In the genomic region with DNA sequence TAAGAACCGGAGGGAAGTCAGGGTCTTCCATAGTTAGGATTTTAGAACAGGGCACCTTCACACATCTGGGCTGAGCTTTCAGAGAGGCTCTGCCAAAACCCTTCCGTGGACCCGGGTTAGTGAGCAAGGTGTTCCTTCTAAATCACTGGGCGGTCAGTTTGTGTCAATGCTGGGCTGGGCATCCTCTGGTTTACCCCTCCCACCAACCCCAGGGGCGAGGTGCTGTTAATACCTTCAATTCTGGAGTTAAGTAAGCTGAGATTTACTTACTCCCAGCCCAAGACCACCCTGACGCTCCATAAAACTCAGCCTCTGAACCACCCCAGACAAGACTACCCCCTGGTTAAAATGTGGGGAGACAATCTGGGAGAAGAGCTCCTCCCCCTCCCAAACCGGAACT, we compare ENCODE assay signal across 15 cellular contexts. TPM values are rescaled to one million over a fixed set of nuclear protein-coding genes. Genes with fewer than 3 reads are reported as not detected.
DNase-seq lines count a peak whose midpoint lies in the region; ATAC-seq and TF ChIP-seq lines count a peak whose summit lies in the region.
"Had no signal": no experiment of that assay in that cellular context is flagged by ENCODE, and none has a peak within 500 bp of the region (broad histone marks: within the 10 kb centered on the region; RNA-seq: fewer than 3 reads in every experiment).

No MANE protein-coding gene starts in this region.

- no peaks in the 10 kb centered on the region for H3K36me3 Mint-ChIP-seq in osteocyte (ENCODE audit: unreplicated experiment)
- H3K36me3 Mint-ChIP-seq: activated naive CD4-positive, alpha-beta T cell treated with anti-CD3 and anti-CD28 coated beads, Interleukin-2, amount 50 U/mL, for 72 hours; naive thymus-derived CD4-positive, alpha-beta T cell had no signal

- H3K27me3 Mint-ChIP-seq in osteocyte (ENCODE audit: unreplicated experiment), result no peaks in the 10 kb centered on the region

- H3K9ac ChIP-seq in ES-I3 (ENCODE audit: low read depth, low read length) (peak overlapping the region; percentile 73; the same call in 1 of the 2 replicates), PC-3 (ENCODE audit: low read length) (no peak overlapping the region)
- H3K9ac ChIP-seq: SK-N-SH had no signal

- no peaks in the 10 kb centered on the region for H4K20me1 ChIP-seq in PC-3 (ENCODE audit: low read length)

- H3K27ac Mint-ChIP-seq in osteocyte (ENCODE audit: unreplicated experiment), result peak overlapping the region; percentile 78
- H3K27ac Mint-ChIP-seq: activated naive CD4-positive, alpha-beta T cell treated with anti-CD3 and anti-CD28 coated beads, Interleukin-2, amount 50 U/mL, for 72 hours; effector memory CD8-positive, alpha-beta T cell had no signal

- no peaks in the 10 kb centered on the region for H3K9me3 Mint-ChIP-seq in osteocyte (ENCODE audit: unreplicated experiment)
- H3K9me3 Mint-ChIP-seq: activated naive CD4-positive, alpha-beta T cell treated with anti-CD3 and anti-CD28 coated beads, Interleukin-2, amount 50 U/mL, for 72 hours; effector memory CD8-positive, alpha-beta T cell; naive thymus-derived CD4-positive, alpha-beta T cell had no signal

- TF ChIP-seq CTCF in PC-3 (conservative IDR thresholded peaks at IDR 0.05; ENCODE audit: low read depth, low read length) (no peak), osteocyte (IDR thresholded peaks at IDR 0.05) (no peak), GM10266 (IDR thresholded peaks at IDR 0.05; ENCODE audit: control insufficient read depth, insufficient read depth, low read depth, missing control alignments) (no peak)

- H3K4me1 ChIP-seq in ES-I3 (ENCODE audit: insufficient read depth, low read length) (peaks cover 51% of the 10 kb centered on the region), PC-3 (ENCODE audit: insufficient read depth, low read length) (peaks cover 65% of the 10 kb centered on the region)

- H3K4me2 ChIP-seq in PC-3 (ENCODE audit: low read length), result peak overlapping the region; percentile 87
- H3K4me2 ChIP-seq: SK-N-SH had no signal

- H3K9me2 ChIP-seq in PC-3 (replicated peaks; ENCODE audit: low read length), result no peaks in the 10 kb centered on the region
- H3K9me2 ChIP-seq: SK-N-SH had no signal

- no peak overlapping the region for H3K4me3 Mint-ChIP-seq in osteocyte (ENCODE audit: unreplicated experiment)

- POLR2A ChIA-PET in PC-3 (lab: Charles Lee; ENCODE audit: unreplicated experiment), result no interaction called here

- peaks cover 8% of the 10 kb centered on the region; the same call in 1 of the 2 replicates for H3K79me2 ChIP-seq in PC-3 (ENCODE audit: low read length)

- H3K9me3 ChIP-seq in ES-I3 (ENCODE audit: control insufficient read depth, insufficient read depth, low read length) (no peaks in the 10 kb centered on the region), PC-3 (ENCODE audit: low read length) (no peaks in the 10 kb centered on the region)
- H3K9me3 ChIP-seq: SK-N-SH had no signal

- peak overlapping the region; percentile 64; the same call in 1 of the 2 replicates for H3K4me3 ChIP-seq in PC-3 (ENCODE audit: low read length)

- no peaks in the 10 kb centered on the region for H3K27me3 ChIP-seq in PC-3 (ENCODE audit: low read length)

- H2AFZ ChIP-seq in PC-3 (ENCODE audit: low read length), result no peak overlapping the region

- CTCF ChIA-PET in PC-3 (lab: Charles Lee), result no interaction called here

- TSS peak; percentile 43 for BruUV-seq in PC-3 (replicated peaks; lab: Mats Ljungman, UMichigan)

- DNase-seq in PC-3 (no peak), hepatic stellate cell (ENCODE audit: low spot score) (peak; percentile 4), osteocyte (ENCODE audit: extremely low spot score, unreplicated experiment) (no peak), GM10266 (ENCODE audit: extremely low spot score) (no peak), hypothalamus (lab: John Stamatoyannopoulos, UW) (no peak), AG08396 (ENCODE audit: low spot score) (no peak)
- DNase-seq: effector memory CD8-positive, alpha-beta T cell; MM.1S; naive thymus-derived CD4-positive, alpha-beta T cell; NCI-H187 treated with DMSO at 0.1 percent for 48 hours; NCI-H510A treated with DMSO at 0.1 percent for 48 hours; SK-N-SH had no signal

- intact Hi-C loops in PC-3 (cut with micrococcal nuclease), result no loop called here

- H3K36me3 ChIP-seq in ES-I3 (ENCODE audit: insufficient read depth, low read length), result no peaks in the 10 kb centered on the region; the same call in 1 of the 2 replicates
- H3K36me3 ChIP-seq in PC-3 (ENCODE audit: low read depth, low read length), result 0 out of 2 replicates have a peak, but pooled peaks cover 3% of the 10 kb centered on the region

- H3K4me1 Mint-ChIP-seq in osteocyte (ENCODE audit: unreplicated experiment), result peaks cover 75% of the 10 kb centered on the region

- ATAC-seq in PC-3, result no peak
- no peak for ATAC-seq in GM19455 (IDR thresholded peaks at IDR 0.05; ENCODE audit: unreplicated experiment)
- ATAC-seq: activated naive CD4-positive, alpha-beta T cell treated with anti-CD3 and anti-CD28 coated beads, Interleukin-2, amount 50 U/mL, for 72 hours; effector memory CD8-positive, alpha-beta T cell; naive thymus-derived CD4-positive, alpha-beta T cell had no signal

- no peak overlapping the region for H3K27ac ChIP-seq in PC-3 (ENCODE audit: low read length)

- no peaks in the 10 kb centered on the region for H3F3A ChIP-seq in PC-3 (ENCODE audit: low read length, unreplicated experiment)

RNA-seq across cellular contexts. Expression of gene TMEM92, which starts 1.0 kb away (rescaled TPM):
- total RNA-seq in PC-3 (2014; rRNA removed), result 5.6 and 6.9 TPM in 2 replicates
- total RNA-seq in osteocyte, result 4.3 and 6.6 TPM in 2 replicates
